In the genomic region with DNA sequence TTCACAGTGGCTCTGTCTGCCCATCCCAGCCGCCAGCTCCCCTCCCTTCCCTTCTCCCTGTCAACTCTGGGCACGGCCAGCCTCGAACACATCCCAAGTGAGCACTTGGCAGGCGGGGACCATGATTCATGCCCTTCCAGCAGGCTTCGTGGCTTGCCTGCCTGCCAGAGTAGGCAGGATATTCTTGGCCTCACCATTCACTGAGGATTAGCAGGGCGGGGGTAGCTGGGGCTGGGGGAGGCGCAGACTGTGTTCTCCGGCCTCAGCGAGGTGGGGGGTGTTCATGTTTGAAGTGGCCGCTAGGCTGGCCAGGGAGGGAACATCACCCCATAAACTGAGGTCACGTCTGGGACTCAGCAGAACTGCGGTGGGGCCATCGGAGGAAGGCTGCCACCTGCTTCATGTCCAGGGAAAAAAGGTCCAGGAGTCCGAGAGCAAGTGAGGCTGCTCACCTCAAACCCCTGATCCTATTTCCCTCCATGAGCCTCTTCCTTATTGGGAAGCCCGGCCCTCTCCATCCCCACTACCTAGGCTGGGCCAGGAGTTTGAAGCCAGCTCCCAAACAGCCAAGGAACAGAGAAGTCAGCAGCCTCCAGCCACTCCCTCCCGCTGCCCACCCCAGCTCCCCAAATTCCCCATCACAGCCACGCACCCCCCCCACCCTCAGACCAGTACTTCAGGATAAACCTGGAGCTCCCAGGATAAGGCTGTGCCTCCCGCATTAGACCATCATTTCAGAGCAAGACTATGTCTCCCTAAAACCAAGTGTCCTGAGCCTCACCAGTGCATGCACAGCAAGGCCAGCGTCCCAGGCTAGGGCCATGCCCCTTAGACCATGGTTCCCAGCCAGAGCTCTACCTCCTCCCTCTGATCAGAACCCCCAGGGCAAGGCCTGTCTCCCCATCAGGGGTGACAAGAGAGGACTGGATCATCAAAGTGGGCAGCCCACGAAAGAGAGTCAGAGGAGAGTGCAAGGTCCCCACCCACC, we compare ENCODE assay signal across 9 cellular contexts. TPM values are rescaled to one million over a fixed set of nuclear protein-coding genes. Genes with fewer than 3 reads are reported as not detected.
DNase-seq lines count a peak whose midpoint lies in the region; ATAC-seq and TF ChIP-seq lines count a peak whose summit lies in the region.
"Had no signal": no experiment of that assay in that cellular context is flagged by ENCODE, and none has a peak within 500 bp of the region (broad histone marks: within the 10 kb centered on the region; RNA-seq: fewer than 3 reads in every experiment).

No MANE protein-coding gene starts in this region.

- H4K20me1 ChIP-seq in mammary epithelial cell (ENCODE audit: insufficient read depth, low read length), result no peaks in the 10 kb centered on the region

- POLR2A ChIA-PET in activated CD4-positive, alpha-beta T cell treated with anti-CD3 and anti-CD28 coated beads, Interleukin-2, amount 10 ng/mL, durations not matched to agents 7 days and 5 days (lab: Charles Lee), result no interaction called here

- no peak overlapping the region for H3K4me2 ChIP-seq in mammary epithelial cell (ENCODE audit: insufficient read depth, low read depth, low read length)

- CTCF ChIA-PET in activated CD4-positive, alpha-beta T cell treated with anti-CD3 and anti-CD28 coated beads, Interleukin-2, amount 10 ng/mL, durations not matched to agents 7 days and 5 days (lab: Charles Lee), result no interaction called here
- CTCF ChIA-PET in mammary epithelial cell (lab: Charles Lee; ENCODE audit: low non-redundant PET), result no interaction called here
- CTCF ChIA-PET in activated CD8-positive, alpha-beta memory T cell treated with anti-CD3 and anti-CD28 coated beads, Interleukin-2, amount 10 ng/mL, durations not matched to agents 7 days and 5 days (lab: Charles Lee), result no interaction called here

- H3K4me3 Mint-ChIP-seq in activated CD4-positive, alpha-beta T cell treated with anti-CD3 and anti-CD28 coated beads, Interleukin-2, amount 10 ng/mL, durations not matched to agents 7 days and 5 days, result no peak overlapping the region
- no peak overlapping the region for H3K4me3 Mint-ChIP-seq in activated CD8-positive, alpha-beta memory T cell treated with anti-CD3 and anti-CD28 coated beads, Interleukin-2, amount 10 ng/mL, durations not matched to agents 7 days and 5 days
- H3K4me3 Mint-ChIP-seq: activated CD4-positive, alpha-beta T cell treated with anti-CD3 and anti-CD28 coated beads for 36 hours had no signal

- no peak for DNase-seq in activated CD4-positive, alpha-beta T cell treated with anti-CD3 and anti-CD28 coated beads, Interleukin-2, amount 10 ng/mL, durations not matched to agents 7 days and 5 days
- no peak for DNase-seq in activated CD4-positive, alpha-beta T cell treated with anti-CD3 and anti-CD28 coated beads for 1 hour
- DNase-seq in mammary epithelial cell (peak; percentile 22), iris pigment epithelial cell (ENCODE audit: low read depth) (peak; percentile 61), tibial artery (peak; percentile 68 to 92)
- DNase-seq in activated CD8-positive, alpha-beta memory T cell treated with anti-CD3 and anti-CD28 coated beads, Interleukin-2, amount 10 ng/mL, durations not matched to agents 7 days and 5 days, result no peak
- DNase-seq: activated CD4-positive, alpha-beta T cell treated with anti-CD3 and anti-CD28 coated beads for 36 hours had no signal

- no TSS peak for BruUV-seq in mammary epithelial cell (replicated peaks; lab: Mats Ljungman, UMichigan)

- in situ Hi-C loops in mammary epithelial cell (cut with MboI; ENCODE audit: low sequenced_read_pairs in 2 of 2), result no loop called here

- H3K9me3 ChIP-seq in mammary epithelial cell (replicated peaks; ENCODE audit: insufficient read depth, low read length) (no peaks in the 10 kb centered on the region), tibial artery (no peaks in the 10 kb centered on the region)

- no peaks in the 10 kb centered on the region for H3K4me1 Mint-ChIP-seq in activated CD4-positive, alpha-beta T cell treated with anti-CD3 and anti-CD28 coated beads, Interleukin-2, amount 10 ng/mL, durations not matched to agents 7 days and 5 days
- no peaks in the 10 kb centered on the region for H3K4me1 Mint-ChIP-seq in activated CD8-positive, alpha-beta memory T cell treated with anti-CD3 and anti-CD28 coated beads, Interleukin-2, amount 10 ng/mL, durations not matched to agents 7 days and 5 days
- H3K4me1 Mint-ChIP-seq: activated CD4-positive, alpha-beta T cell treated with anti-CD3 and anti-CD28 coated beads for 36 hours had no signal

- H3K9me3 Mint-ChIP-seq in activated CD4-positive, alpha-beta T cell treated with anti-CD3 and anti-CD28 coated beads, Interleukin-2, amount 10 ng/mL, durations not matched to agents 7 days and 5 days, result no peaks in the 10 kb centered on the region
- no peaks in the 10 kb centered on the region for H3K9me3 Mint-ChIP-seq in activated CD8-positive, alpha-beta memory T cell treated with anti-CD3 and anti-CD28 coated beads, Interleukin-2, amount 10 ng/mL, durations not matched to agents 7 days and 5 days (ENCODE audit: low read depth)

- TF ChIP-seq CTCF in mammary epithelial cell (conservative IDR thresholded peaks at IDR 0.05 in 1 of 2, IDR thresholded peaks at IDR 0.05 in 1 of 2; ENCODE audit: extremely low read depth in 1 of 2, insufficient read depth in 1 of 2, low read depth in 1 of 2, low read length in 2 of 2) (no peak), tibial artery (IDR thresholded peaks at IDR 0.05) (no peak)

- H3K27me3 Mint-ChIP-seq in activated CD4-positive, alpha-beta T cell treated with anti-CD3 and anti-CD28 coated beads, Interleukin-2, amount 10 ng/mL, durations not matched to agents 7 days and 5 days, result no peaks in the 10 kb centered on the region
- H3K27me3 Mint-ChIP-seq in activated CD8-positive, alpha-beta memory T cell treated with anti-CD3 and anti-CD28 coated beads, Interleukin-2, amount 10 ng/mL, durations not matched to agents 7 days and 5 days, result no peaks in the 10 kb centered on the region
- H3K27me3 Mint-ChIP-seq: activated CD4-positive, alpha-beta T cell treated with anti-CD3 and anti-CD28 coated beads for 36 hours had no signal

- H3K27ac Mint-ChIP-seq in activated CD4-positive, alpha-beta T cell treated with anti-CD3 and anti-CD28 coated beads, Interleukin-2, amount 10 ng/mL, durations not matched to agents 7 days and 5 days, result peak overlapping the region; percentile 25
- no peak overlapping the region for H3K27ac Mint-ChIP-seq in activated CD8-positive, alpha-beta memory T cell treated with anti-CD3 and anti-CD28 coated beads, Interleukin-2, amount 10 ng/mL, durations not matched to agents 7 days and 5 days
- H3K27ac Mint-ChIP-seq: activated CD4-positive, alpha-beta T cell treated with anti-CD3 and anti-CD28 coated beads for 36 hours had no signal

- no peak overlapping the region for H3K9ac ChIP-seq in mammary epithelial cell (ENCODE audit: insufficient read depth, low read length)

- WGBS in mammary epithelial cell (ENCODE audit: low coverage, missing lambda C conversion rate), result 56% methylated on average over 9 of the region's 20 CpGs

- intact Hi-C loops in mammary epithelial cell (cut with micrococcal nuclease), result no loop called here
- intact Hi-C loops in tibial artery (cut with DNase I; ENCODE audit: low total_unique reads), result no loop called here

- H3K36me3 Mint-ChIP-seq in activated CD4-positive, alpha-beta T cell treated with anti-CD3 and anti-CD28 coated beads, Interleukin-2, amount 10 ng/mL, durations not matched to agents 7 days and 5 days (ENCODE audit: low read depth), result no peaks in the 10 kb centered on the region
- H3K36me3 Mint-ChIP-seq in activated CD8-positive, alpha-beta memory T cell treated with anti-CD3 and anti-CD28 coated beads, Interleukin-2, amount 10 ng/mL, durations not matched to agents 7 days and 5 days, result no peaks in the 10 kb centered on the region

- H3K4me1 ChIP-seq in mammary epithelial cell (ENCODE audit: insufficient read depth, low read length) (peaks cover 8% of the 10 kb centered on the region), tibial artery (peaks cover 0 to 39% (median 28%) of the 10 kb centered on the region in 4 donors)

- H2AFZ ChIP-seq in mammary epithelial cell (ENCODE audit: low read depth, low read length), result no peak overlapping the region

- H3K4me3 ChIP-seq in mammary epithelial cell (replicated peaks in 1 of 3; ENCODE audit: insufficient read depth in 1 of 3, low read depth in 2 of 3, low read length in 3 of 3) (no peak overlapping the region), tibial artery (no peak overlapping the region)

- H3K27me3 ChIP-seq in mammary epithelial cell (ENCODE audit: insufficient read depth, low read length), result no peaks in the 10 kb centered on the region
- H3K27me3 ChIP-seq in tibial artery, result no peaks in the 10 kb centered on the region

- peaks cover 3% of the 10 kb centered on the region for H3K79me2 ChIP-seq in mammary epithelial cell (ENCODE audit: insufficient read depth, low read length)

- H3K36me3 ChIP-seq in mammary epithelial cell (ENCODE audit: insufficient read depth, low read length) (no peaks in the 10 kb centered on the region), tibial artery (peaks cover 0 to 8% (median 0%) of the 10 kb centered on the region in 3 donors)

- no peak for ATAC-seq in activated CD8-positive, alpha-beta memory T cell treated with anti-CD3 and anti-CD28 coated beads, Interleukin-2, amount 10 ng/mL, durations not matched to agents 7 days and 5 days
- ATAC-seq in HG02870 (IDR thresholded peaks at IDR 0.05; ENCODE audit: unreplicated experiment) (no peak), HG02938 (IDR thresholded peaks at IDR 0.05; ENCODE audit: unreplicated experiment) (no peak)
- ATAC-seq: activated CD4-positive, alpha-beta T cell treated with anti-CD3 and anti-CD28 coated beads for 36 hours had no signal

- H3K27ac ChIP-seq in mammary epithelial cell (ENCODE audit: insufficient read depth, low read depth, low read length) (no peak overlapping the region), tibial artery (peak overlapping the region; percentile 59 to 88)

- dilution Hi-C loops in mammary epithelial cell (cut with HindIII; ENCODE audit: low sequenced_read_pairs), result no loop called here

RNA-seq across cellular contexts. Expression of gene RABGEF1, which starts 42.8 kb away (rescaled TPM):
- total RNA-seq in activated CD4-positive, alpha-beta T cell treated with anti-CD3 and anti-CD28 coated beads, Interleukin-2, amount 10 ng/mL, durations not matched to agents 7 days and 5 days, result 10 to 100 TPM; 21.8 to 21.9 TPM
- total RNA-seq in mammary epithelial cell, result 10 to 100 TPM; 49.8 to 58.7 TPM
- 36.5 TPM for polyA plus RNA-seq in mammary epithelial cell
- polyA minus RNA-seq in mammary epithelial cell, result 89.7 TPM
- 10 to 100 TPM; 21.7 to 25.6 TPM for total RNA-seq in activated CD8-positive, alpha-beta memory T cell treated with anti-CD3 and anti-CD28 coated beads, Interleukin-2, amount 10 ng/mL, durations not matched to agents 7 days and 5 days

Comparison
In these comparisons a context has a peak if more than half of its experiments do, and no peak if none do; other contexts are left out.
1. DNase-seq: peak in mammary epithelial cell (single experiment), iris pigment epithelial cell (single experiment) and tibial artery (2 of 2); none in activated CD4-positive, alpha-beta T cell treated with anti-CD3 and anti-CD28 coated beads, Interleukin-2, amount 10 ng/mL, durations not matched to agents 7 days and 5 days (single experiment), activated CD4-positive, alpha-beta T cell treated with anti-CD3 and anti-CD28 coated beads for 1 hour (single experiment) and activated CD8-positive, alpha-beta memory T cell treated with anti-CD3 and anti-CD28 coated beads, Interleukin-2, amount 10 ng/mL, durations not matched to agents 7 days and 5 days (single experiment).